25 cellular contexts compared by ENCODE assay signal in the genomic region with DNA sequence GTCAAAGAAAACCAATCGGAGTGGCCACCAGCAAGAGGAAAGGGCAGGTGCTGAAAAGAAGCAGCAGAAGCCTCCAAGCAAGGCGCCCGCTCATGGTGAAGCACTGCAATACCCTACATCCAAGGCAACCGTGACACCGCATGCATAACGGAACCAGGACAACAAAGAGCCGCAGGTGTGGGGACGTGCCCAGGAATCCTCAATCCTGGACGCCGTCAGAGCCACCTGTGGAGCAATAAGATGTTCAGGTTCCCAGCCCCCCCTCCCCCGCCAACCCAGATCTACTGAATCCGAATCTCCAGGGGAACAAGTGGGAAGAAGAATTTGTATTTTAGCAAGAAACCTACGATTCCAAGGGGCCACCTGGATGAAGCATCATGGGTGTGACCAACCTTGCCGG.
"Had no signal": no experiment of that assay in that cellular context is flagged by ENCODE, and none has a peak within 500 bp of the region (broad histone marks: within the 10 kb centered on the region; RNA-seq: fewer than 3 reads in every experiment).

No MANE protein-coding gene starts in this region.

- H3K4me3 ChIP-seq: heart left ventricle, lung, psoas muscle, right lobe of liver, skin epidermis, stomach, thoracic aorta had no signal

- H3K27me3 ChIP-seq: right lobe of liver, stomach had no signal

- H2AFZ ChIP-seq: parathyroid adenoma had no signal

- H3K79me2 ChIP-seq: parathyroid adenoma had no signal

- DNase-seq: cerebellar nuclear complex; dermis blood vessel endothelial cell; foreskin melanocyte; heart left ventricle; hypothalamus; left cardiac atrium; left ventricle myocardium superior; mesenchymal stem cell; naive B cell; psoas muscle; retina; stimulated activated CD4-positive, alpha-beta T cell treated with anti-CD3 and anti-CD28 coated beads, Interleukin-12 subunit alpha, Interleukin-12 subunit beta, amount 100 ng/mL, for 4 hours; stimulated activated naive CD4-positive, alpha-beta T cell; stomach; substantia nigra; trophoblast cell had no signal

- H3K4me3 Mint-ChIP-seq: naive B cell, nephron had no signal

- H3K27ac ChIP-seq: heart left ventricle, parathyroid adenoma, psoas muscle, skin epidermis, stomach, thoracic aorta had no signal

- ATAC-seq: heart left ventricle, left cardiac atrium, left ventricle myocardium superior, psoas muscle, right lobe of liver had no signal

- H3K4me1 Mint-ChIP-seq: naive B cell had no signal

- H3K4me1 ChIP-seq: heart left ventricle, parathyroid adenoma, psoas muscle had no signal

- H3K9me3 ChIP-seq: right lobe of liver had no signal

- H3K27ac Mint-ChIP-seq: naive B cell, nephron had no signal

- H3K9ac ChIP-seq: parathyroid adenoma had no signal

- FAIRE-seq: colon, endothelial cell of umbilical vein, keratinocyte had no signal

- H3K36me3 ChIP-seq: heart left ventricle, right lobe of liver, stomach, thoracic aorta had no signal
